In genomic region chr10:104325436-104326430, GRCh38 we compare ENCODE assay signal across 8 cellular contexts. TPM values are rescaled to one million over a fixed set of nuclear protein-coding genes. Genes with fewer than 3 reads are reported as not detected.
A peak's percentile ranks its signal among the peaks of the same experiment; 100 is the strongest.
DNase-seq lines count a peak whose midpoint lies in the region; ATAC-seq and TF ChIP-seq lines count a peak whose summit lies in the region.

No MANE protein-coding gene starts in this region.

- no peaks in the 10 kb centered on the region for H4K20me1 ChIP-seq in H9 (ENCODE audit: control insufficient read depth, insufficient read depth, insufficient read length)

- WGBS in H9 (ENCODE audit: extremely low coverage, insufficient read length, low lambda C conversion rate) = no CpG with 5 or more reads among the region's 28 CpGs
- WGBS in heart right ventricle, 2 donors = 44 to 51% methylated on average over 28 of the region's 28 CpGs

- no peaks in the 10 kb centered on the region for H3K79me1 ChIP-seq in H9 (ENCODE audit: insufficient read depth, low read depth, low read length, poor library complexity, severe bottlenecking)

- intact Hi-C loops in heart right ventricle (cut with DNase I) = loop anchor here in 1 of 10 donors (10.0 kb wide), 1 partner anchor 431 kb away; no protein-coding TSS in a partner anchor

- no peaks in the 10 kb centered on the region for H3K27me3 Mint-ChIP-seq in H9 (ENCODE audit: low read depth)
- no peaks in the 10 kb centered on the region for H3K27me3 Mint-ChIP-seq in activated CD8-positive, alpha-beta T cell treated with anti-CD3 and anti-CD28 coated beads, Interleukin-2, amount 10 ng/mL, durations not matched to agents 7 days and 5 days (ENCODE audit: low read depth)

- POLR2A ChIA-PET in activated CD8-positive, alpha-beta T cell treated with anti-CD3 and anti-CD28 coated beads, Interleukin-2, amount 10 ng/mL, durations not matched to agents 7 days and 5 days (lab: Charles Lee) = no interaction called here

- no peak overlapping the region for H3K56ac ChIP-seq in H9 (ENCODE audit: insufficient read length, low read depth, low read length)

- no peaks in the 10 kb centered on the region for H3K9me3 Mint-ChIP-seq in H9
- no peaks in the 10 kb centered on the region for H3K9me3 Mint-ChIP-seq in activated CD8-positive, alpha-beta T cell treated with anti-CD3 and anti-CD28 coated beads, Interleukin-2, amount 10 ng/mL, durations not matched to agents 7 days and 5 days (ENCODE audit: insufficient read depth)

- no peak overlapping the region for H2AK5ac ChIP-seq in H9 (ENCODE audit: insufficient read length, low read length)

- H3K4me3 ChIP-seq in heart right ventricle (peak overlapping the region in 6 of 10 donors; percentile 4 to 22 (median 14)), rectal smooth muscle tissue (ENCODE audit: low read length) (no peak overlapping the region)

- no peak overlapping the region for H2BK120ac ChIP-seq in H9 (ENCODE audit: low read depth, low read length, poor library complexity, severe bottlenecking)

- peaks cover 83 to 86% of the 10 kb centered on the region in 2 experiments for H3K4me1 Mint-ChIP-seq in H9
- H3K4me1 Mint-ChIP-seq in activated CD8-positive, alpha-beta T cell treated with anti-CD3 and anti-CD28 coated beads, Interleukin-2, amount 10 ng/mL, durations not matched to agents 7 days and 5 days (ENCODE audit: low read depth) = peaks cover 100% of the 10 kb centered on the region

- H2BK15ac ChIP-seq in H9 (ENCODE audit: low read depth, low read length) = no peak overlapping the region

- H2BK20ac ChIP-seq in H9 (ENCODE audit: low read depth, low read length, poor library complexity, severe bottlenecking) = no peak overlapping the region

- H3K36me3 ChIP-seq in heart right ventricle = peaks cover 0 to 4% (median 0%) of the 10 kb centered on the region in 9 donors
- H3K36me3 ChIP-seq in rectal smooth muscle tissue (ENCODE audit: control insufficient read depth, insufficient read depth, low read length) = no peaks in the 10 kb centered on the region

- H3K9ac ChIP-seq in H9 (ENCODE audit: extremely low read depth, insufficient read length, low read length) (no peak overlapping the region), rectal smooth muscle tissue (ENCODE audit: low read length) (no peak overlapping the region)

- H4K91ac ChIP-seq in H9 (ENCODE audit: insufficient read length, low read depth, low read length) = no peak overlapping the region

- peak overlapping the region in 1 of 3 experiments; percentile 91; a peak in 4 of 7 replicates for H3K27ac Mint-ChIP-seq in H9
- peak overlapping the region; percentile 91 for H3K27ac Mint-ChIP-seq in activated CD8-positive, alpha-beta T cell treated with anti-CD3 and anti-CD28 coated beads, Interleukin-2, amount 10 ng/mL, durations not matched to agents 7 days and 5 days

- H3K18ac ChIP-seq in H9 (ENCODE audit: insufficient read length, low read depth, low read length) = no peak overlapping the region

- H2BK5ac ChIP-seq in H9 (ENCODE audit: insufficient read length, low read length) = no peak overlapping the region

- H3K9me3 ChIP-seq in H9 (ENCODE audit: control insufficient read depth, low read depth, low read length) (no peaks in the 10 kb centered on the region), heart right ventricle (no peaks in the 10 kb centered on the region)

- H3K4me3 Mint-ChIP-seq in H9 = peak overlapping the region in 1 of 2 experiments; percentile 23; a peak in 1 of 5 replicates
- peak overlapping the region; percentile 55 for H3K4me3 Mint-ChIP-seq in activated CD8-positive, alpha-beta T cell treated with anti-CD3 and anti-CD28 coated beads, Interleukin-2, amount 10 ng/mL, durations not matched to agents 7 days and 5 days

- H3K14ac ChIP-seq in H9 (ENCODE audit: insufficient read depth, low read length) = 0 out of 2 replicates have a peak overlapping the region, but pooled peaks have one; percentile 52

- H3K27ac ChIP-seq in H9 (ENCODE audit: insufficient read length, low read depth, low read length) (no peak overlapping the region), heart right ventricle (peak overlapping the region; percentile 62 to 100 (median 99)), rectal smooth muscle tissue (ENCODE audit: low read depth, low read length) (peak overlapping the region; percentile 41)

- no peak overlapping the region for H2BK12ac ChIP-seq in H9 (ENCODE audit: insufficient read length, low read depth, low read length)

- peaks cover 4% of the 10 kb centered on the region for H3K23me2 ChIP-seq in H9 (ENCODE audit: insufficient read length, low read depth, low read length, poor library complexity, severe bottlenecking)

- H3K36me3 Mint-ChIP-seq in H9 (ENCODE audit: insufficient read depth in 1 of 3, low read depth in 3 of 3) = peaks cover 14 to 23% (median 22%) of the 10 kb centered on the region in 3 experiments
- H3K36me3 Mint-ChIP-seq in activated CD8-positive, alpha-beta T cell treated with anti-CD3 and anti-CD28 coated beads, Interleukin-2, amount 10 ng/mL, durations not matched to agents 7 days and 5 days (ENCODE audit: low read depth) = peaks cover 43% of the 10 kb centered on the region

- no peak overlapping the region for H3K4me2 ChIP-seq in H9 (ENCODE audit: insufficient read depth, insufficient read length, low read length)

- no peak overlapping the region for H2AFZ ChIP-seq in H9 (ENCODE audit: low read length)

- no peak overlapping the region for H4K8ac ChIP-seq in H9 (replicated peaks; ENCODE audit: insufficient read length, low read depth, low read length)

- no peak overlapping the region for H3K4ac ChIP-seq in H9 (ENCODE audit: low read depth, low read length)

- H3K27me3 ChIP-seq in H9 (ENCODE audit: insufficient read depth, low read length) (no peaks in the 10 kb centered on the region), heart right ventricle (no peaks in the 10 kb centered on the region), rectal smooth muscle tissue (ENCODE audit: control insufficient read depth, insufficient read depth, low read length) (no peaks in the 10 kb centered on the region)

- no peak overlapping the region for H4K5ac ChIP-seq in H9 (ENCODE audit: insufficient read length, low read depth, low read length)

- H3T11ph ChIP-seq in H9 (ENCODE audit: low read length) = no peak overlapping the region

- DNase-seq in H9 = no peak
- no peak for DNase-seq in activated CD8-positive, alpha-beta T cell treated with anti-CD3 and anti-CD28 coated beads, Interleukin-2, amount 10 ng/mL, durations not matched to agents 7 days and 5 days
- peak in 1 of 2 donors; percentile 60 for DNase-seq in heart right ventricle
- no peak for DNase-seq in NCI-H146 (lab: John Stamatoyannopoulos, UW)
- DNase-seq in NCI-H524 treated with DMSO at 0.1 percent for 48 hours (lab: John Stamatoyannopoulos, UW) = no peak
- no peak for DNase-seq in dedifferentiated amniotic fluid mesenchymal stem cell (ENCODE audit: extremely low spot score)

- H3K79me2 ChIP-seq in H9 (ENCODE audit: insufficient read depth, low read length) = peaks cover 25% of the 10 kb centered on the region; the same call in 1 of the 2 replicates

- peaks cover 35% of the 10 kb centered on the region for H3K4me1 ChIP-seq in H9 (ENCODE audit: insufficient read depth, low read length)
- H3K4me1 ChIP-seq in heart right ventricle = peaks cover 78 to 100% (median 100%) of the 10 kb centered on the region in 9 donors
- H3K4me1 ChIP-seq in rectal smooth muscle tissue (ENCODE audit: control insufficient read depth, insufficient read depth, low read length) = peaks cover 58% of the 10 kb centered on the region

- no peak overlapping the region for H3K23ac ChIP-seq in H9 (ENCODE audit: insufficient read length, low read depth, low read length)

- TF ChIP-seq CTCF in H9 (conservative IDR thresholded peaks at IDR 0.05) = no peak
- TF ChIP-seq CTCF in heart right ventricle (IDR thresholded peaks at IDR 0.05) = no peak

- CTCF ChIA-PET in activated CD8-positive, alpha-beta T cell treated with anti-CD3 and anti-CD28 coated beads, Interleukin-2, amount 10 ng/mL, durations not matched to agents 7 days and 5 days (lab: Charles Lee) = interaction anchor here (0.9 to 6.5 kb wide), 4 partner anchors 13 to 34 kb away, joined by 3 to 53 read pairs (median 20); partner anchors contain the start of gene CFAP58

- no peak for ATAC-seq in activated CD8-positive, alpha-beta T cell treated with anti-CD3 and anti-CD28 coated beads, Interleukin-2, amount 10 ng/mL, durations not matched to agents 7 days and 5 days
- ATAC-seq in heart right ventricle (peak in 2 of 8 donors; percentile 21 to 24), HG02981 (IDR thresholded peaks at IDR 0.05; ENCODE audit: unreplicated experiment) (no peak)

RNA-seq across cellular contexts. Expression of gene ITPRIP, which starts 12.5 kb away (rescaled TPM):
- total RNA-seq in H9 (2021) (22.2 and 22.5 TPM in 2 replicates), heart right ventricle (10 to 100 TPM; 18.6 to 87.2 (median 35.9) TPM)
- total RNA-seq in activated CD8-positive, alpha-beta T cell treated with anti-CD3 and anti-CD28 coated beads, Interleukin-2, amount 10 ng/mL, durations not matched to agents 7 days and 5 days = 10 to 100 TPM; 26.6 to 27.1 TPM
- 10 to 100 TPM; 17.5 to 41.6 TPM for polyA plus RNA-seq in heart right ventricle

RNA-seq across cellular contexts. Expression of gene CFAP58, which starts 27.9 kb away (rescaled TPM):
- total RNA-seq in H9 (2021) (0.63 and 0.88 TPM in 2 replicates), heart right ventricle (1 to 10 TPM; 1.3 to 5.8 (median 3.0) TPM)
- under 1 TPM; 0.24 to 0.47 TPM for total RNA-seq in activated CD8-positive, alpha-beta T cell treated with anti-CD3 and anti-CD28 coated beads, Interleukin-2, amount 10 ng/mL, durations not matched to agents 7 days and 5 days
- 1 to 10 TPM in 1 of 2 donors, under 1 TPM in 1; 0.58 to 3.6 TPM for polyA plus RNA-seq in heart right ventricle

RNA-seq across cellular contexts. Expression of gene GSTO2, which starts 56.7 kb away (rescaled TPM):
- total RNA-seq in H9 (2021) (12.0 and 14.5 TPM in 2 replicates), heart right ventricle (1 to 10 TPM in 4 of 10 donors, under 1 TPM in 6; 0.57 to 1.6 (median 0.97) TPM)
- 1 to 10 TPM in 1 of 2 experiments, under 1 TPM in 1; 0.94 to 1.2 TPM for total RNA-seq in activated CD8-positive, alpha-beta T cell treated with anti-CD3 and anti-CD28 coated beads, Interleukin-2, amount 10 ng/mL, durations not matched to agents 7 days and 5 days
- under 1 TPM; 0.25 to 0.51 TPM for polyA plus RNA-seq in heart right ventricle
